Comparison of ENCODE assay signal across 1 cellular context in genomic region chr6:27544612-27545260, GRCh38.
TF ChIP-seq lines count a peak whose summit lies in the region.

No MANE protein-coding gene starts in this region.

TF ChIP-seq in HepG2, 621 proteins besides CTCF, POLR2A, EP300 and RAD21 (continued from another document):
- TF ChIP-seq, protein P1, sequence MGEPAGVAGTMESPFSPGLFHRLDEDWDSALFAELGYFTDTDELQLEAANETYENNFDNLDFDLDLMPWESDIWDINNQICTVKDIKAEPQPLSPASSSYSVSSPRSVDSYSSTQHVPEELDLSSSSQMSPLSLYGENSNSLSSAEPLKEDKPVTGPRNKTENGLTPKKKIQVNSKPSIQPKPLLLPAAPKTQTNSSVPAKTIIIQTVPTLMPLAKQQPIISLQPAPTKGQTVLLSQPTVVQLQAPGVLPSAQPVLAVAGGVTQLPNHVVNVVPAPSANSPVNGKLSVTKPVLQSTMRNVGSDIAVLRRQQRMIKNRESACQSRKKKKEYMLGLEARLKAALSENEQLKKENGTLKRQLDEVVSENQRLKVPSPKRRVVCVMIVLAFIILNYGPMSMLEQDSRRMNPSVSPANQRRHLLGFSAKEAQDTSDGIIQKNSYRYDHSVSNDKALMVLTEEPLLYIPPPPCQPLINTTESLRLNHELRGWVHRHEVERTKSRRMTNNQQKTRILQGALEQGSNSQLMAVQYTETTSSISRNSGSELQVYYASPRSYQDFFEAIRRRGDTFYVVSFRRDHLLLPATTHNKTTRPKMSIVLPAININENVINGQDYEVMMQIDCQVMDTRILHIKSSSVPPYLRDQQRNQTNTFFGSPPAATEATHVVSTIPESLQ (CRISPR knock-in tag; conservative IDR thresholded peaks at IDR 0.05): no peak
- peak; percentile 73; the same call in 1 of the 2 replicates for TF ChIP-seq ZMAT3 (CRISPR knock-in tag; conservative IDR thresholded peaks at IDR 0.05)
- no peak for TF ChIP-seq ZNF616 (CRISPR knock-in tag; IDR thresholded peaks at IDR 0.05; ENCODE audit: low read depth)
- 0 out of 2 replicates have a peak, but pooled peaks have one; percentile 15 for TF ChIP-seq MEIS1 (CRISPR knock-in tag; IDR thresholded peaks at IDR 0.05; ENCODE audit: borderline replicate concordance)
- 0 out of 2 replicates have a peak, but pooled peaks have one; percentile 45 for TF ChIP-seq ZNF615 (CRISPR knock-in tag; IDR thresholded peaks at IDR 0.05; ENCODE audit: borderline replicate concordance)
- peak; percentile 55; the same call in 1 of the 2 replicates for TF ChIP-seq ZNF510 (CRISPR knock-in tag; IDR thresholded peaks at IDR 0.05; ENCODE audit: low read depth)
- TF ChIP-seq SPEN (CRISPR knock-in tag; IDR thresholded peaks at IDR 0.05; ENCODE audit: low read depth): 0 out of 2 replicates have a peak, but pooled peaks have one; percentile 15
- TF ChIP-seq ZSCAN29 (CRISPR knock-in tag; conservative IDR thresholded peaks at IDR 0.05): peak; percentile 19; the same call in 1 of the 2 replicates
- TF ChIP-seq ZNF558 (CRISPR knock-in tag; IDR thresholded peaks at IDR 0.05; ENCODE audit: borderline replicate concordance): 0 out of 2 replicates have a peak, but pooled peaks have one; percentile 47
- TF ChIP-seq, protein P2, sequence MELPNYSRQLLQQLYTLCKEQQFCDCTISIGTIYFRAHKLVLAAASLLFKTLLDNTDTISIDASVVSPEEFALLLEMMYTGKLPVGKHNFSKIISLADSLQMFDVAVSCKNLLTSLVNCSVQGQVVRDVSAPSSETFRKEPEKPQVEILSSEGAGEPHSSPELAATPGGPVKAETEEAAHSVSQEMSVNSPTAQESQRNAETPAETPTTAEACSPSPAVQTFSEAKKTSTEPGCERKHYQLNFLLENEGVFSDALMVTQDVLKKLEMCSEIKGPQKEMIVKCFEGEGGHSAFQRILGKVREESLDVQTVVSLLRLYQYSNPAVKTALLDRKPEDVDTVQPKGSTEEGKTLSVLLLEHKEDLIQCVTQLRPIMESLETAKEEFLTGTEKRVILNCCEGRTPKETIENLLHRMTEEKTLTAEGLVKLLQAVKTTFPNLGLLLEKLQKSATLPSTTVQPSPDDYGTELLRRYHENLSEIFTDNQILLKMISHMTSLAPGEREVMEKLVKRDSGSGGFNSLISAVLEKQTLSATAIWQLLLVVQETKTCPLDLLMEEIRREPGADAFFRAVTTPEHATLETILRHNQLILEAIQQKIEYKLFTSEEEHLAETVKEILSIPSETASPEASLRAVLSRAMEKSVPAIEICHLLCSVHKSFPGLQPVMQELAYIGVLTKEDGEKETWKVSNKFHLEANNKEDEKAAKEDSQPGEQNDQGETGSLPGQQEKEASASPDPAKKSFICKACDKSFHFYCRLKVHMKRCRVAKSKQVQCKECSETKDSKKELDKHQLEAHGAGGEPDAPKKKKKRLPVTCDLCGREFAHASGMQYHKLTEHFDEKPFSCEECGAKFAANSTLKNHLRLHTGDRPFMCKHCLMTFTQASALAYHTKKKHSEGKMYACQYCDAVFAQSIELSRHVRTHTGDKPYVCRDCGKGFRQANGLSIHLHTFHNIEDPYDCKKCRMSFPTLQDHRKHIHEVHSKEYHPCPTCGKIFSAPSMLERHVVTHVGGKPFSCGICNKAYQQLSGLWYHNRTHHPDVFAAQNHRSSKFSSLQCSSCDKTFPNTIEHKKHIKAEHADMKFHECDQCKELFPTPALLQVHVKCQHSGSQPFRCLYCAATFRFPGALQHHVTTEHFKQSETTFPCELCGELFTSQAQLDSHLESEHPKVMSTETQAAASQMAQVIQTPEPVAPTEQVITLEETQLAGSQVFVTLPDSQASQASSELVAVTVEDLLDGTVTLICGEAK (IDR thresholded peaks at IDR 0.05): no peak
- TF ChIP-seq, protein P2 (CRISPR knock-in tag; IDR thresholded peaks at IDR 0.05): no peak
- 0 out of 2 replicates have a peak, but pooled peaks have one; percentile 12 for TF ChIP-seq ZBTB42 (CRISPR knock-in tag; IDR thresholded peaks at IDR 0.05)
- TF ChIP-seq ZNF350 (CRISPR knock-in tag; IDR thresholded peaks at IDR 0.05; ENCODE audit: borderline replicate concordance, low read depth): no peak
- peak; percentile 47; the same call in 1 of the 2 replicates for TF ChIP-seq ELF4 (CRISPR knock-in tag; IDR thresholded peaks at IDR 0.05; ENCODE audit: borderline replicate concordance)
- 0 out of 2 replicates have a peak, but pooled peaks have one; percentile 23 for TF ChIP-seq ZNF335 (CRISPR knock-in tag; IDR thresholded peaks at IDR 0.05)
- no peak for TF ChIP-seq KIAA2018 (CRISPR knock-in tag; IDR thresholded peaks at IDR 0.05; ENCODE audit: borderline replicate concordance)
- no peak for TF ChIP-seq ZFP36L2 (CRISPR knock-in tag; IDR thresholded peaks at IDR 0.05)
- TF ChIP-seq NR2C2 (CRISPR knock-in tag; IDR thresholded peaks at IDR 0.05; ENCODE audit: borderline replicate concordance): peak; percentile 31; the same call in 1 of the 2 replicates
- TF ChIP-seq ZNF543 (CRISPR knock-in tag; IDR thresholded peaks at IDR 0.05): 0 out of 2 replicates have a peak, but pooled peaks have one; percentile 67
- TF ChIP-seq ZBTB8A (CRISPR knock-in tag; IDR thresholded peaks at IDR 0.05; ENCODE audit: borderline replicate concordance, low read depth): 0 out of 2 replicates have a peak, but pooled peaks have one; percentile 48
- TF ChIP-seq KLF6 (CRISPR knock-in tag; IDR thresholded peaks at IDR 0.05): 0 out of 2 replicates have a peak, but pooled peaks have one; percentile 12
